Comparison of ENCODE assay signal across 12 cellular contexts in genomic region chr7:134905375-134905774, GRCh38.
DNase-seq lines count a peak whose midpoint lies in the region; ATAC-seq and TF ChIP-seq lines count a peak whose summit lies in the region.
"Had no signal": no experiment of that assay in that cellular context is flagged by ENCODE, and none has a peak within 500 bp of the region (broad histone marks: within the 10 kb centered on the region; RNA-seq: fewer than 3 reads in every experiment).

No MANE protein-coding gene starts in this region.

- H3K4me1 ChIP-seq in GM23338 (ENCODE audit: insufficient read depth) (peaks cover 2% of the 10 kb centered on the region; the same call in 1 of the 2 replicates), breast epithelium (peaks cover 3 to 7% of the 10 kb centered on the region in 2 donors), thyroid gland (peaks cover 22 to 50% of the 10 kb centered on the region in 2 donors)

- H3K27me3 Mint-ChIP-seq in GM23338 (ENCODE audit: insufficient read depth, low read depth, poor library complexity), result peaks cover 1% of the 10 kb centered on the region
- H3K27me3 Mint-ChIP-seq: stimulated activated naive CD8-positive, alpha-beta T cell treated with anti-CD3 and anti-CD28 coated beads, Interleukin-15, Interleukin-2, amounts not matched to agents 100 ng/mL and 50 ng/mL, for 24 hours had no signal

- H3K4me3 ChIP-seq in GM23338 (no peak overlapping the region), breast epithelium (peak overlapping the region in 1 of 3 donors; percentile 17), thyroid gland (replicated peaks in 1 of 3) (no peak overlapping the region)
- H3K4me3 ChIP-seq: GM12878 had no signal

- H3K4me1 Mint-ChIP-seq in GM23338, result peaks cover 13% of the 10 kb centered on the region

- no peak overlapping the region for H3K4me3 Mint-ChIP-seq in GM23338
- H3K4me3 Mint-ChIP-seq: stimulated activated naive CD8-positive, alpha-beta T cell treated with anti-CD3 and anti-CD28 coated beads, Interleukin-15, Interleukin-2, amounts not matched to agents 100 ng/mL and 50 ng/mL, for 24 hours had no signal

- WGBS in thyroid gland, 2 donors, result 14 to 17% methylated on average over 2 of the region's 2 CpGs

- H4K20me1 ChIP-seq in GM23338 (replicated peaks; ENCODE audit: insufficient read depth), result no peaks in the 10 kb centered on the region; the same call in none of the 2 replicates

- peaks cover 62% of the 10 kb centered on the region for H3K79me2 ChIP-seq in GM23338 (replicated peaks; ENCODE audit: insufficient read depth)

- H3K36me3 ChIP-seq in GM23338 (ENCODE audit: insufficient read depth) (no peaks in the 10 kb centered on the region), breast epithelium (no peaks in the 10 kb centered on the region), thyroid gland (no peaks in the 10 kb centered on the region)

- no peaks in the 10 kb centered on the region for H3K9me3 Mint-ChIP-seq in GM23338
- H3K9me3 Mint-ChIP-seq: stimulated activated naive CD8-positive, alpha-beta T cell treated with anti-CD3 and anti-CD28 coated beads, Interleukin-15, Interleukin-2, amounts not matched to agents 100 ng/mL and 50 ng/mL, for 24 hours had no signal

- TF ChIP-seq CTCF in GM23338 (conservative IDR thresholded peaks at IDR 0.05; ENCODE audit: low read depth in 2 of 2) (no peak), breast epithelium (IDR thresholded peaks at IDR 0.05) (peak in 1 of 3 donors; percentile 44), thyroid gland (IDR thresholded peaks at IDR 0.05) (peak in 4 of 6 experiments; percentile 22 to 50 (median 42))

- no peak for ATAC-seq in GM23338
- no peak for ATAC-seq in GM18505 (IDR thresholded peaks at IDR 0.05; ENCODE audit: unreplicated experiment)
- no peak for ATAC-seq in HG03565 (IDR thresholded peaks at IDR 0.05; ENCODE audit: unreplicated experiment)
- ATAC-seq: GM12878 had no signal

- H3K36me3 Mint-ChIP-seq in GM23338 (ENCODE audit: low read depth), result peaks cover 3% of the 10 kb centered on the region; the same call in 1 of the 3 replicates

- H3K9me2 ChIP-seq in GM23338 (ENCODE audit: insufficient read depth), result no peaks in the 10 kb centered on the region

- DNase-seq in GM23338 (ENCODE audit: low spot score), result no peak
- peak in 1 of 2 donors; percentile 88 for DNase-seq in breast epithelium (ENCODE audit: low spot score in 2 of 2)
- peak; percentile 38 for DNase-seq in kidney tubule cell (ENCODE audit: low spot score)
- DNase-seq in thyroid gland, result peak; percentile 80 to 88
- no peak for DNase-seq in activated naive CD4-positive, alpha-beta T cell treated with anti-CD3 and anti-CD28 coated beads, Interleukin-2, amount 50 U/mL, for 16 hours
- no peak for DNase-seq in activated T-cell treated with anti-CD3 and anti-CD28 coated beads, Interleukin-2, amount 50 U/mL, for 48 hours
- DNase-seq: glutamatergic neuron, retina had no signal

- intact Hi-C loops in breast epithelium (cut with DNase I; ENCODE audit: low total_unique reads), result no loop called here
- intact Hi-C loops in thyroid gland (cut with DNase I), result no loop called here

- no peak overlapping the region for H3K4me2 ChIP-seq in GM23338

- H3K27ac ChIP-seq in GM23338 (ENCODE audit: low read depth) (no peak overlapping the region), breast epithelium (peak overlapping the region; percentile 71 to 87), thyroid gland (peak overlapping the region; percentile 10 to 56 (median 25))

- H3K27me3 ChIP-seq in GM23338 (ENCODE audit: insufficient read depth) (no peaks in the 10 kb centered on the region), breast epithelium (no peaks in the 10 kb centered on the region), thyroid gland (no peaks in the 10 kb centered on the region)

- H2AFZ ChIP-seq in GM23338, result no peak overlapping the region

- H3K27ac Mint-ChIP-seq in GM23338, result peak overlapping the region; percentile 74; the same call in 1 of the 2 replicates
- H3K27ac Mint-ChIP-seq: stimulated activated naive CD8-positive, alpha-beta T cell treated with anti-CD3 and anti-CD28 coated beads, Interleukin-15, Interleukin-2, amounts not matched to agents 100 ng/mL and 50 ng/mL, for 24 hours had no signal

- TF ChIP-seq POLR2A in breast epithelium (IDR thresholded peaks at IDR 0.05) (no peak), thyroid gland (IDR thresholded peaks at IDR 0.05) (peak in 1 of 2 donors; percentile 56), GM18505 (IDR thresholded peaks at IDR 0.05; ENCODE audit: borderline replicate concordance, extremely low read depth, insufficient read depth, insufficient read length) (no peak)

- H3F3A ChIP-seq in GM23338 (replicated peaks; ENCODE audit: low read depth), result no peaks in the 10 kb centered on the region

- H3K9me3 ChIP-seq in breast epithelium, result no peaks in the 10 kb centered on the region
- no peaks in the 10 kb centered on the region for H3K9me3 ChIP-seq in thyroid gland

TF ChIP-seq in GM23338, 12 proteins besides CTCF, POLR2A, EP300 and RAD21 (continues in another document):
- TF ChIP-seq CREB1 (CRISPR knock-in tag; IDR thresholded peaks at IDR 0.05; ENCODE audit: low read depth), result no peak
- no peak for TF ChIP-seq ZNF114 (CRISPR knock-in tag; IDR thresholded peaks at IDR 0.05)
- TF ChIP-seq, protein P1, sequence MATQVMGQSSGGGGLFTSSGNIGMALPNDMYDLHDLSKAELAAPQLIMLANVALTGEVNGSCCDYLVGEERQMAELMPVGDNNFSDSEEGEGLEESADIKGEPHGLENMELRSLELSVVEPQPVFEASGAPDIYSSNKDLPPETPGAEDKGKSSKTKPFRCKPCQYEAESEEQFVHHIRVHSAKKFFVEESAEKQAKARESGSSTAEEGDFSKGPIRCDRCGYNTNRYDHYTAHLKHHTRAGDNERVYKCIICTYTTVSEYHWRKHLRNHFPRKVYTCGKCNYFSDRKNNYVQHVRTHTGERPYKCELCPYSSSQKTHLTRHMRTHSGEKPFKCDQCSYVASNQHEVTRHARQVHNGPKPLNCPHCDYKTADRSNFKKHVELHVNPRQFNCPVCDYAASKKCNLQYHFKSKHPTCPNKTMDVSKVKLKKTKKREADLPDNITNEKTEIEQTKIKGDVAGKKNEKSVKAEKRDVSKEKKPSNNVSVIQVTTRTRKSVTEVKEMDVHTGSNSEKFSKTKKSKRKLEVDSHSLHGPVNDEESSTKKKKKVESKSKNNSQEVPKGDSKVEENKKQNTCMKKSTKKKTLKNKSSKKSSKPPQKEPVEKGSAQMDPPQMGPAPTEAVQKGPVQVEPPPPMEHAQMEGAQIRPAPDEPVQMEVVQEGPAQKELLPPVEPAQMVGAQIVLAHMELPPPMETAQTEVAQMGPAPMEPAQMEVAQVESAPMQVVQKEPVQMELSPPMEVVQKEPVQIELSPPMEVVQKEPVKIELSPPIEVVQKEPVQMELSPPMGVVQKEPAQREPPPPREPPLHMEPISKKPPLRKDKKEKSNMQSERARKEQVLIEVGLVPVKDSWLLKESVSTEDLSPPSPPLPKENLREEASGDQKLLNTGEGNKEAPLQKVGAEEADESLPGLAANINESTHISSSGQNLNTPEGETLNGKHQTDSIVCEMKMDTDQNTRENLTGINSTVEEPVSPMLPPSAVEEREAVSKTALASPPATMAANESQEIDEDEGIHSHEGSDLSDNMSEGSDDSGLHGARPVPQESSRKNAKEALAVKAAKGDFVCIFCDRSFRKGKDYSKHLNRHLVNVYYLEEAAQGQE (IDR thresholded peaks at IDR 0.05; ENCODE audit: unreplicated experiment), result no peak
- TF ChIP-seq ETS1 (IDR thresholded peaks at IDR 0.05), result no peak
- no peak for TF ChIP-seq NANOG (IDR thresholded peaks at IDR 0.05; ENCODE audit: borderline replicate concordance)
- TF ChIP-seq EZH2 (IDR thresholded peaks at IDR 0.05; ENCODE audit: low read depth, unreplicated experiment), result no peak

Comparison
In these comparisons a context has a peak if more than half of its experiments do, and no peak if none do; other contexts are left out.
1. DNase-seq: peak in kidney tubule cell (single experiment) and thyroid gland (2 of 2); none in GM23338 (single experiment), activated naive CD4-positive, alpha-beta T cell treated with anti-CD3 and anti-CD28 coated beads, Interleukin-2, amount 50 U/mL, for 16 hours (single experiment) and activated T-cell treated with anti-CD3 and anti-CD28 coated beads, Interleukin-2, amount 50 U/mL, for 48 hours (0 of 2).
2. CTCF ChIP-seq: peak in thyroid gland (4 of 6); none in GM23338 (0 of 2).